16 cellular contexts compared by ENCODE assay signal in the genomic region with DNA sequence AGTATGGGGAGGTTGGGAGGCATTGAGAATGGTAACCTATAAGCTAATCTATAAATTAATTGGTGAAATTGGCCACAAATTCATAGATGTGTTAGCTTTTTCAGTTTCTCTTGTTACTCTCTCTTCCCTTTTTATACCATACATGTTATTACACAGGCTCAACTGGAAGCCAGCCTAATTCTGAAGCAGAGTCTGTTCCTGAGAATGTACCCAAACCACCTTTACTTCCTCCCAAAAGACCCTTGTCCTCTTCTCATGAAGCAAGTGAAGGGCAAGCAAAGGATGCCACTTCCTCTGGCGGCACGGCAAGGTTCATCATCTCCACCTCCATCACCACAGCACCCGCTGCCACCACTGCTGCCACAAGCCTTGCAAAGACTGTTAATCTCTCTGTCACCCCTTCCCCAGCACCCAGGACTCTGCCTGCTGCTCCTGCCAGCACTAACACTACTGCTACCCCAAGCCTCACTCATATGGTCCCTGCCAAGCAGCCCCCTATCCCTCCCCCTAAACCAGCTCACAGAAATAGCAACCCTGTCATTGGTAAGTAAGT. TPM values are rescaled to one million over a fixed set of nuclear protein-coding genes. Genes with fewer than 3 reads are reported as not detected.
DNase-seq lines count a peak whose midpoint lies in the region; ATAC-seq and TF ChIP-seq lines count a peak whose summit lies in the region.
"Had no signal": no experiment of that assay in that cellular context is flagged by ENCODE, and none has a peak within 500 bp of the region (broad histone marks: within the 10 kb centered on the region; RNA-seq: fewer than 3 reads in every experiment).

No MANE protein-coding gene starts in this region.

- peaks cover 11% of the 10 kb centered on the region for H3K4me1 Mint-ChIP-seq in activated CD4-positive, alpha-beta memory T cell treated with anti-CD3 and anti-CD28 coated beads, Interleukin-2, amount 10 ng/mL, durations not matched to agents 7 days and 5 days
- H3K4me1 Mint-ChIP-seq in activated CD4-positive, alpha-beta memory T cell treated with anti-CD3 and anti-CD28 coated beads for 36 hours (ENCODE audit: low read depth) = peaks cover 10% of the 10 kb centered on the region
- no peaks in the 10 kb centered on the region for H3K4me1 Mint-ChIP-seq in memory B cell
- H3K4me1 Mint-ChIP-seq: IgD-negative memory B cell had no signal

- no peak for ATAC-seq in memory B cell (ENCODE audit: low read depth)
- ATAC-seq in body of pancreas = no peak

- no peak for TF ChIP-seq CTCF in A673 (conservative IDR thresholded peaks at IDR 0.05; ENCODE audit: low read depth, low read length)
- TF ChIP-seq CTCF in body of pancreas (IDR thresholded peaks at IDR 0.05) = no peak

- H3K9me3 Mint-ChIP-seq in activated CD4-positive, alpha-beta memory T cell treated with anti-CD3 and anti-CD28 coated beads, Interleukin-2, amount 10 ng/mL, durations not matched to agents 7 days and 5 days = no peaks in the 10 kb centered on the region
- no peaks in the 10 kb centered on the region for H3K9me3 Mint-ChIP-seq in activated CD4-positive, alpha-beta memory T cell treated with anti-CD3 and anti-CD28 coated beads for 36 hours
- no peaks in the 10 kb centered on the region for H3K9me3 Mint-ChIP-seq in memory B cell
- H3K9me3 Mint-ChIP-seq: IgD-negative memory B cell had no signal

- POLR2A ChIA-PET in activated CD4-positive, alpha-beta memory T cell treated with anti-CD3 and anti-CD28 coated beads, Interleukin-2, amount 10 ng/mL, durations not matched to agents 7 days and 5 days (lab: Charles Lee) = interaction anchor here (1.3 kb wide), 1 partner anchor 10 kb away, joined by 3 read pairs; no protein-coding TSS in a partner anchor
- POLR2A ChIA-PET in activated CD4-positive, alpha-beta memory T cell treated with anti-CD3 and anti-CD28 coated beads for 36 hours (lab: Charles Lee) = no interaction called here
- POLR2A ChIA-PET in A673 (lab: Charles Lee; ENCODE audit: low non-redundant PET) = no interaction called here

- CTCF ChIA-PET in activated CD4-positive, alpha-beta memory T cell treated with anti-CD3 and anti-CD28 coated beads, Interleukin-2, amount 10 ng/mL, durations not matched to agents 7 days and 5 days (lab: Charles Lee) = no interaction called here
- CTCF ChIA-PET in activated CD4-positive, alpha-beta memory T cell treated with anti-CD3 and anti-CD28 coated beads for 36 hours (lab: Charles Lee) = no interaction called here
- CTCF ChIA-PET in A673 (lab: Charles Lee) = no interaction called here

- H3K4me3 ChIP-seq in A673 (ENCODE audit: low read depth, low read length, poor library complexity, severe bottlenecking) (no peak overlapping the region), body of pancreas (no peak overlapping the region)
- H3K4me3 ChIP-seq: HAP-1 had no signal

- H3K36me3 Mint-ChIP-seq in activated CD4-positive, alpha-beta memory T cell treated with anti-CD3 and anti-CD28 coated beads, Interleukin-2, amount 10 ng/mL, durations not matched to agents 7 days and 5 days (ENCODE audit: low read depth) = peaks cover 16% of the 10 kb centered on the region
- H3K36me3 Mint-ChIP-seq in activated CD4-positive, alpha-beta memory T cell treated with anti-CD3 and anti-CD28 coated beads for 36 hours = peaks cover 16% of the 10 kb centered on the region
- peaks cover 14% of the 10 kb centered on the region for H3K36me3 Mint-ChIP-seq in memory B cell

- no peaks in the 10 kb centered on the region for H3K27me3 Mint-ChIP-seq in activated CD4-positive, alpha-beta memory T cell treated with anti-CD3 and anti-CD28 coated beads, Interleukin-2, amount 10 ng/mL, durations not matched to agents 7 days and 5 days
- H3K27me3 Mint-ChIP-seq in activated CD4-positive, alpha-beta memory T cell treated with anti-CD3 and anti-CD28 coated beads for 36 hours = no peaks in the 10 kb centered on the region
- no peaks in the 10 kb centered on the region for H3K27me3 Mint-ChIP-seq in memory B cell
- H3K27me3 Mint-ChIP-seq: IgD-negative memory B cell had no signal

- H3K27ac Mint-ChIP-seq in activated CD4-positive, alpha-beta memory T cell treated with anti-CD3 and anti-CD28 coated beads, Interleukin-2, amount 10 ng/mL, durations not matched to agents 7 days and 5 days = no peak overlapping the region
- H3K27ac Mint-ChIP-seq in activated CD4-positive, alpha-beta memory T cell treated with anti-CD3 and anti-CD28 coated beads for 36 hours = no peak overlapping the region
- peak overlapping the region; percentile 62 for H3K27ac Mint-ChIP-seq in memory B cell
- H3K27ac Mint-ChIP-seq: IgD-negative memory B cell had no signal

- H3K27ac ChIP-seq in A673 (ENCODE audit: low read depth, low read length, poor library complexity, severe bottlenecking) (no peak overlapping the region), KOPT-K1 (ENCODE audit: low read depth, low read length, poor library complexity, severe bottlenecking) (peak overlapping the region; percentile 44), body of pancreas (no peak overlapping the region)
- H3K27ac ChIP-seq: C4-2B had no signal

- TF ChIP-seq POLR2A in body of pancreas (IDR thresholded peaks at IDR 0.05) = no peak

- intact Hi-C loops in activated CD4-positive, alpha-beta memory T cell treated with anti-CD3 and anti-CD28 coated beads for 36 hours (cut with micrococcal nuclease) = no loop called here
- intact Hi-C loops in A673 (cut with micrococcal nuclease; ENCODE audit: unreplicated experiment) = no loop called here
- intact Hi-C loops in body of pancreas (cut with DNase I) = no loop called here

- H3K9me3 ChIP-seq in A673 (ENCODE audit: low read depth, low read length, poor library complexity, severe bottlenecking) (no peaks in the 10 kb centered on the region), KOPT-K1 (ENCODE audit: insufficient read depth, low read length, poor library complexity, severe bottlenecking) (no peaks in the 10 kb centered on the region), body of pancreas (no peaks in the 10 kb centered on the region)
- H3K9me3 ChIP-seq: Caco-2, HAP-1 had no signal

- no peak overlapping the region for H3K4me3 Mint-ChIP-seq in activated CD4-positive, alpha-beta memory T cell treated with anti-CD3 and anti-CD28 coated beads, Interleukin-2, amount 10 ng/mL, durations not matched to agents 7 days and 5 days
- no peak overlapping the region for H3K4me3 Mint-ChIP-seq in activated CD4-positive, alpha-beta memory T cell treated with anti-CD3 and anti-CD28 coated beads for 36 hours
- no peak overlapping the region for H3K4me3 Mint-ChIP-seq in memory B cell
- H3K4me3 Mint-ChIP-seq: IgD-negative memory B cell had no signal

- H3K4me1 ChIP-seq in A673 (ENCODE audit: insufficient read depth, low read length, poor library complexity, severe bottlenecking) (no peaks in the 10 kb centered on the region), body of pancreas (no peaks in the 10 kb centered on the region)
- H3K4me1 ChIP-seq: Caco-2 had no signal

- DNase-seq in activated CD4-positive, alpha-beta memory T cell treated with anti-CD3 and anti-CD28 coated beads, Interleukin-2, amount 10 ng/mL, durations not matched to agents 7 days and 5 days = peak; percentile 21
- no peak for DNase-seq in activated CD4-positive, alpha-beta memory T cell treated with anti-CD3 and anti-CD28 coated beads for 36 hours
- DNase-seq in A673 (ENCODE audit: low spot score) (no peak), memory B cell (ENCODE audit: low spot score in 2 of 2) (no peak), NCI-H446 (lab: John Stamatoyannopoulos, UW) (no peak), T-helper 1 cell (no peak), body of pancreas (no peak)
- DNase-seq: Caco-2, DMS53, NCI-H1436, NCI-H2029 treated with DMSO at 0.1 percent for 48 hours, NCI-H526 had no signal

- TSS peak; percentile 12 for BruUV-seq in A673 (replicated peaks; lab: Mats Ljungman, UMichigan)

- H3K36me3 ChIP-seq in A673 (ENCODE audit: insufficient read depth, low read length, poor library complexity, severe bottlenecking) = peaks cover 21% of the 10 kb centered on the region
- peaks cover 93% of the 10 kb centered on the region for H3K36me3 ChIP-seq in KOPT-K1 (ENCODE audit: insufficient read depth, low read length)
- peaks cover 8 to 11% of the 10 kb centered on the region in 2 donors for H3K36me3 ChIP-seq in body of pancreas (replicated peaks in 1 of 2; ENCODE audit: insufficient read depth in 1 of 2, low read depth in 2 of 2)

- 92 to 100% methylated on average over 3 of the region's 3 CpGs for WGBS in body of pancreas, 2 donors

- no peaks in the 10 kb centered on the region for H3K27me3 ChIP-seq in A673 (replicated peaks; ENCODE audit: insufficient read depth, low read depth, low read length, poor library complexity)
- H3K27me3 ChIP-seq in body of pancreas = no peaks in the 10 kb centered on the region

RNA-seq across cellular contexts. Expression of gene RCC1, which starts 39.5 kb away (rescaled TPM):
- total RNA-seq in activated CD4-positive, alpha-beta memory T cell treated with anti-CD3 and anti-CD28 coated beads, Interleukin-2, amount 10 ng/mL, durations not matched to agents 7 days and 5 days = 10 to 100 TPM; 47.6 to 50.7 TPM
- 10 to 100 TPM; 83.5 to 86.1 TPM for total RNA-seq in activated CD4-positive, alpha-beta memory T cell treated with anti-CD3 and anti-CD28 coated beads for 36 hours
- 111 and 125 TPM in 2 replicates for total RNA-seq in A673 (2021)
- total RNA-seq in body of pancreas = 10 to 100 TPM; 10.1 to 23.4 TPM
